Comparison of ENCODE assay signal across 3 cellular contexts in the genomic region with DNA sequence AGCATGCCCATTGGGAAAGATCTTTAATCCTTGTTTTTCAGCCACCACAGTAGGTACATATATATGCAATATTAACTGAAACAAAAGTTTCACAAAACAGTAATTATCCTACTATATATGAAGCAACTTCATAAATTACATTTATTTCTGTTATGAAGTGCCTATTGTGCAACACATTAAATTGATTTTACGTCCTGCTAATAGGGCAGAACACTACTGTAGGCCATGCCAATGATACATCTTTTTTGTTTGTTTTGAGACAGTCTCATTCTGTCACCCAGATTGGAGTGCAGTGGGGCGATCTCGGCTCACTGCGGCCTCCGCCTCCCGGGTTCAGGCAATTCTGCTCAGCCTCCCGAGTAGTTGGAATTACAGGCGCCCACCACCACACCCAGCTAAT.
TF ChIP-seq lines count a peak whose summit lies in the region.

No MANE protein-coding gene starts in this region.

TF ChIP-seq in HEK293, 187 proteins besides CTCF, POLR2A, EP300 and RAD21:
- TF ChIP-seq ZNF658 (tag by site-specific recombination; IDR thresholded peaks at IDR 0.05) (no peak), ZEB2 (tag by site-specific recombination; IDR thresholded peaks at IDR 0.05) (no peak), ZNF140 (tag by site-specific recombination; IDR thresholded peaks at IDR 0.05) (0 out of 2 replicates have a peak, but pooled peaks have one; percentile 24)

TF ChIP-seq in K562, 482 proteins besides CTCF, POLR2A, EP300 and RAD21:
- TF ChIP-seq, protein P1, sequence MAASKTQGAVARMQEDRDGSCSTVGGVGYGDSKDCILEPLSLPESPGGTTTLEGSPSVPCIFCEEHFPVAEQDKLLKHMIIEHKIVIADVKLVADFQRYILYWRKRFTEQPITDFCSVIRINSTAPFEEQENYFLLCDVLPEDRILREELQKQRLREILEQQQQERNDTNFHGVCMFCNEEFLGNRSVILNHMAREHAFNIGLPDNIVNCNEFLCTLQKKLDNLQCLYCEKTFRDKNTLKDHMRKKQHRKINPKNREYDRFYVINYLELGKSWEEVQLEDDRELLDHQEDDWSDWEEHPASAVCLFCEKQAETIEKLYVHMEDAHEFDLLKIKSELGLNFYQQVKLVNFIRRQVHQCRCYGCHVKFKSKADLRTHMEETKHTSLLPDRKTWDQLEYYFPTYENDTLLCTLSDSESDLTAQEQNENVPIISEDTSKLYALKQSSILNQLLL (CRISPR knock-in tag; IDR thresholded peaks at IDR 0.05; ENCODE audit: borderline replicate concordance), result no peak
- TF ChIP-seq CEBPB (tag; IDR thresholded peaks at IDR 0.05), result peak; percentile 79
- no peak for TF ChIP-seq CEBPG (CRISPR knock-in tag; IDR thresholded peaks at IDR 0.05)
- TF ChIP-seq CEBPG (tag; conservative IDR thresholded peaks at IDR 0.05 in 1 of 2, IDR thresholded peaks at IDR 0.05 in 1 of 2), result peak; percentile 49 to 81; a peak in 3 of 4 replicates

TF ChIP-seq in HepG2, 621 proteins besides CTCF, POLR2A, EP300 and RAD21:
- TF ChIP-seq CEBPB (IDR thresholded peaks at IDR 0.05; ENCODE audit: borderline replicate concordance, low read depth, low read length) (peak; percentile 83), TOE1 (CRISPR knock-in tag; IDR thresholded peaks at IDR 0.05) (no peak)
